1 cellular context compared by ENCODE assay signal in the genomic region with DNA sequence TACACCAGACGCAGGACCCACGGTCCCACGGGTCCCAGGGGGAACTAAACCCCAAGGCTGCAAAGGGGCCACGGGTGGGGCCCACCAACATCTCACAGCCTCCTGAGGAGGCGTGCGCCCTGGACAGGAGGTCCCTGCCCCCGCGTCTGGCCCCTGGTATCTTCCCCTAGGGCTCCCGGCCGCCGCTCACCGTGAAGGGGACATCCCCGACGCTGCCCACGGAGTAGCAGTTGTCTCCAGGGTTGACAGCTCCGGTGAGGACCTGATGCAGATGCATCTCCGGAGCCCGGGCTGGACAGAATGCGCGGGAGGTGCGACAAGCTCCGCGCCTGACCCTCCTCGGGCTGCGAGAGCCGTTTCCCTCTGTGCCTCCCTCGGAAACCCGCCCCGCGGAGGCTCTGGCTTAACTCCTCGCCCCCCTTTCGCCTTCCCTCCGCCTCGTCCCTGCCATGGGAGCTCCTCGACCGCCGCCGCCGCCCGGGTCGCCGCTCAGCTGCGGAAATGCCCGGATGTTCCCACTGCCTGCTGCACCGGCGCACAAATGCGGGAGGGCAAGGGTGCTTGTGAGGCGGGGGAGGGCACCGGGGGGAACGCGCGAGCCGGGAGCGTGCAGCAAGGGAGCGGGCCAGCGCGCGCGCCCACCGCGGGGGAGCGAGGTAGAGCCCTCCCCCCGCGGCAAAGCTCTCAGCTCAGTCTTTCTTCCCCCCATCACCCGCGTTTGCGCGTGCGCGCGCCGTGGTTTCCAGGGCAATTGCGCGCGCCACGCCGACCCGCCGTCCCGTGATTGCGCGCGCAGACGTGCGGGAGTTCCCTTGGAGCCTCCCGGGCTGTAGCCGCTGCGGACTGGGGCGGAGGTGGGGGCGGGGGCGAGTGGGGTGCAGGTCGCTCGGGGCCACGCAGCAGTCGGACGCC.
TF ChIP-seq lines count a peak whose summit lies in the region.

A gene with protein sequence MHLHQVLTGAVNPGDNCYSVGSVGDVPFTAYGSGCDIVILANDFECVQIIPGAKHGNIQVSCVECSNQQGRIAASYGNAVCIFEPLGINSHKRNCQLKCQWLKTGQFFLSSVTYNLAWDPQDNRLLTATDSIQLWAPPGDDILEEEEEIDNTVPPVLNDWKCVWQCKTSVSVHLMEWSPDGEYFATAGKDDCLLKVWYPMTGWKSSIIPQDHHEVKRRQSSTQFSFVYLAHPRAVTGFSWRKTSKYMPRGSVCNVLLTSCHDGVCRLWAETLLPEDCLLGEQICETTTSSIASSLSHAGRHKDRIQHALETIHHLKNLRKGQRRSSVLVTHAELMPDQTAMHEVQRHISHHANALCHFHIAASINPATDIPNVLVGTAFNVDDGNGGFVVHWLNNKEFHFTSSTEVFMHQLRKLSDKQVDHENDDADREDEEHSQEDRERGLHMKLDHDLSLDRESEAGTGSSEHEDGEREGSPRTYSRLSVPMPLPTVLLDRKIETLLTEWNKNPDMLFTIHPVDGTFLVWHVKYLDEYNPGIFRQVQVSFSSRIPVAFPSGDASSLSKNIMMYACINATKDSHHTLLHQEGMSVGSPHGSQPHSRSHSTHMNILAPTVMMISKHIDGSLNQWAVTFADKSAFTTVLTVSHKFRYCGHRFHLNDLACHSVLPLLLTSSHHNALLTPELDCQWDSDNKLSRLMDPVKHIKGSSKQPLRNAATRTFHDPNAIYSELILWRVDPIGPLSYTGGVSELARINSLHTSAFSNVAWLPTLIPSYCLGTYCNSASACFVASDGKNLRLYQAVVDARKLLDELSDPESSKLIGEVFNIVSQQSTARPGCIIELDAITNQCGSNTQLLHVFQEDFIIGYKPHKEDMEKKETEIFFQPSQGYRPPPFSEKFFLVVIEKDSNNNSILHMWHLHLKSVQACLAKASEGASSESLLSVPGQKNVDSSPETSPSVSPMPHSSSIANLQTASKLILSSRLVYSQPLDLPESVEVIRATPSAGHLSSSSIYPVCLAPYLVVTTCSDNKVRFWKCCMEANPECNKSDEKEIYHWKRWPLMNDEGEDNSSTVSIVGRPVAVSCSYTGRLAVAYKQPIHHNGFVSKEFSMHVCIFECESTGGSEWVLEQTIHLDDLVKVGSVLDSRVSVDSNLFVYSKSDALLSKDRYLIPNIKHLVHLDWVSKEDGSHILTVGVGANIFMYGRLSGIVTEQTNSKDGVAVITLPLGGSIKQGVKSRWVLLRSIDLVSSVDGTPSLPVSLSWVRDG (N-terminal part only) (minus strand): TSS at position 503 of the 912 bp plus-strand sequence. CDS start 226 bp downstream, at position 277.

TF ChIP-seq in HEK293, 187 proteins besides CTCF, POLR2A, EP300 and RAD21 (continued from another document and continues in another):
- TF ChIP-seq ZNF777 (tag by site-specific recombination; IDR thresholded peaks at IDR 0.05; ENCODE audit: borderline replicate concordance): peak; percentile 70; the same call in 1 of the 2 replicates
- TF ChIP-seq, protein P1, sequence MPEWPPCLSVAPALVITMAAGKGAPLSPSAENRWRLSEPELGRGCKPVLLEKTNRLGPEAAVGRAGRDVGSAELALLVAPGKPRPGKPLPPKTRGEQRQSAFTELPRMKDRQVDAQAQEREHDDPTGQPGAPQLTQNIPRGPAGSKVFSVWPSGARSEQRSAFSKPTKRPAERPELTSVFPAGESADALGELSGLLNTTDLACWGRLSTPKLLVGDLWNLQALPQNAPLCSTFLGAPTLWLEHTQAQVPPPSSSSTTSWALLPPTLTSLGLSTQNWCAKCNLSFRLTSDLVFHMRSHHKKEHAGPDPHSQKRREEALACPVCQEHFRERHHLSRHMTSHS (tag by site-specific recombination; IDR thresholded peaks at IDR 0.05): no peak
- TF ChIP-seq ZNF510 (tag by site-specific recombination; IDR thresholded peaks at IDR 0.05; ENCODE audit: insufficient replicate concordance): no peak
- TF ChIP-seq, protein P2, sequence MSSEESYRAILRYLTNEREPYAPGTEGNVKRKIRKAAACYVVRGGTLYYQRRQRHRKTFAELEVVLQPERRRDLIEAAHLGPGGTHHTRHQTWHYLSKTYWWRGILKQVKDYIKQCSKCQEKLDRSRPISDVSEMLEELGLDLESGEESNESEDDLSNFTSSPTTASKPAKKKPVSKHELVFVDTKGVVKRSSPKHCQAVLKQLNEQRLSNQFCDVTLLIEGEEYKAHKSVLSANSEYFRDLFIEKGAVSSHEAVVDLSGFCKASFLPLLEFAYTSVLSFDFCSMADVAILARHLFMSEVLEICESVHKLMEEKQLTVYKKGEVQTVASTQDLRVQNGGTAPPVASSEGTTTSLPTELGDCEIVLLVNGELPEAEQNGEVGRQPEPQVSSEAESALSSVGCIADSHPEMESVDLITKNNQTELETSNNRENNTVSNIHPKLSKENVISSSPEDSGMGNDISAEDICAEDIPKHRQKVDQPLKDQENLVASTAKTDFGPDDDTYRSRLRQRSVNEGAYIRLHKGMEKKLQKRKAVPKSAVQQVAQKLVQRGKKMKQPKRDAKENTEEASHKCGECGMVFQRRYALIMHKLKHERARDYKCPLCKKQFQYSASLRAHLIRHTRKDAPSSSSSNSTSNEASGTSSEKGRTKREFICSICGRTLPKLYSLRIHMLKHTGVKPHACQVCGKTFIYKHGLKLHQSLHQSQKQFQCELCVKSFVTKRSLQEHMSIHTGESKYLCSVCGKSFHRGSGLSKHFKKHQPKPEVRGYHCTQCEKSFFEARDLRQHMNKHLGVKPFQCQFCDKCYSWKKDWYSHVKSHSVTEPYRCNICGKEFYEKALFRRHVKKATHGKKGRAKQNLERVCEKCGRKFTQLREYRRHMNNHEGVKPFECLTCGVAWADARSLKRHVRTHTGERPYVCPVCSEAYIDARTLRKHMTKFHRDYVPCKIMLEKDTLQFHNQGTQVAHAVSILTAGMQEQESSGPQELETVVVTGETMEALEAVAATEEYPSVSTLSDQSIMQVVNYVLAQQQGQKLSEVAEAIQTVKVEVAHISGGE (tag by site-specific recombination; conservative IDR thresholded peaks at IDR 0.05; ENCODE audit: low read depth): peak; percentile 81
- no peak for TF ChIP-seq KLF16 (tag by site-specific recombination; IDR thresholded peaks at IDR 0.05)
- 0 out of 2 replicates have a peak, but pooled peaks have one; percentile 16 for TF ChIP-seq ZNF394 (tag by site-specific recombination; IDR thresholded peaks at IDR 0.05; ENCODE audit: borderline replicate concordance)
- TF ChIP-seq, protein P3, sequence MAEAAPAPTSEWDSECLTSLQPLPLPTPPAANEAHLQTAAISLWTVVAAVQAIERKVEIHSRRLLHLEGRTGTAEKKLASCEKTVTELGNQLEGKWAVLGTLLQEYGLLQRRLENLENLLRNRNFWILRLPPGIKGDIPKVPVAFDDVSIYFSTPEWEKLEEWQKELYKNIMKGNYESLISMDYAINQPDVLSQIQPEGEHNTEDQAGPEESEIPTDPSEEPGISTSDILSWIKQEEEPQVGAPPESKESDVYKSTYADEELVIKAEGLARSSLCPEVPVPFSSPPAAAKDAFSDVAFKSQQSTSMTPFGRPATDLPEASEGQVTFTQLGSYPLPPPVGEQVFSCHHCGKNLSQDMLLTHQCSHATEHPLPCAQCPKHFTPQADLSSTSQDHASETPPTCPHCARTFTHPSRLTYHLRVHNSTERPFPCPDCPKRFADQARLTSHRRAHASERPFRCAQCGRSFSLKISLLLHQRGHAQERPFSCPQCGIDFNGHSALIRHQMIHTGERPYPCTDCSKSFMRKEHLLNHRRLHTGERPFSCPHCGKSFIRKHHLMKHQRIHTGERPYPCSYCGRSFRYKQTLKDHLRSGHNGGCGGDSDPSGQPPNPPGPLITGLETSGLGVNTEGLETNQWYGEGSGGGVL (tag by site-specific recombination; IDR thresholded peaks at IDR 0.05): peak; percentile 84
- TF ChIP-seq ZNF146 (tag by site-specific recombination; IDR thresholded peaks at IDR 0.05): no peak
- no peak for TF ChIP-seq TCF7L2 (IDR thresholded peaks at IDR 0.05; ENCODE audit: borderline replicate concordance, low read depth, low read length)
- TF ChIP-seq, protein P4, sequence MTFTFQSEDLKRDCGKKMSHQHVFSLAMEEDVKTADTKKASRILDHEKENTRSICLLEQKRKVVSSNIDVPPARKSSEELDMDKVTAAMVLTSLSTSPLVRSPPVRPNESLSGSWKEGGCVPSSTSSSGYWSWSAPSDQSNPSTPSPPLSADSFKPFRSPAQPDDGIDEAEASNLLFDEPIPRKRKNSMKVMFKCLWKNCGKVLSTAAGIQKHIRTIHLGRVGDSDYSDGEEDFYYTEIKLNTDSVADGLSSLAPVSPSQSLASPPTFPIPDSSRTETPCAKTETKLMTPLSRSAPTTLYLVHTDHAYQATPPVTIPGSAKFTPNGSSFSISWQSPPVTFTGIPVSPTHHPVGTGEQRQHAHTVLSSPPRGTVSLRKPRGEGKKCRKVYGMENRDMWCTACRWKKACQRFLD (tag by site-specific recombination; IDR thresholded peaks at IDR 0.05): no peak
- TF ChIP-seq ZFHX2 (tag by site-specific recombination; conservative IDR thresholded peaks at IDR 0.05): peak; percentile 49
- TF ChIP-seq, protein P5, sequence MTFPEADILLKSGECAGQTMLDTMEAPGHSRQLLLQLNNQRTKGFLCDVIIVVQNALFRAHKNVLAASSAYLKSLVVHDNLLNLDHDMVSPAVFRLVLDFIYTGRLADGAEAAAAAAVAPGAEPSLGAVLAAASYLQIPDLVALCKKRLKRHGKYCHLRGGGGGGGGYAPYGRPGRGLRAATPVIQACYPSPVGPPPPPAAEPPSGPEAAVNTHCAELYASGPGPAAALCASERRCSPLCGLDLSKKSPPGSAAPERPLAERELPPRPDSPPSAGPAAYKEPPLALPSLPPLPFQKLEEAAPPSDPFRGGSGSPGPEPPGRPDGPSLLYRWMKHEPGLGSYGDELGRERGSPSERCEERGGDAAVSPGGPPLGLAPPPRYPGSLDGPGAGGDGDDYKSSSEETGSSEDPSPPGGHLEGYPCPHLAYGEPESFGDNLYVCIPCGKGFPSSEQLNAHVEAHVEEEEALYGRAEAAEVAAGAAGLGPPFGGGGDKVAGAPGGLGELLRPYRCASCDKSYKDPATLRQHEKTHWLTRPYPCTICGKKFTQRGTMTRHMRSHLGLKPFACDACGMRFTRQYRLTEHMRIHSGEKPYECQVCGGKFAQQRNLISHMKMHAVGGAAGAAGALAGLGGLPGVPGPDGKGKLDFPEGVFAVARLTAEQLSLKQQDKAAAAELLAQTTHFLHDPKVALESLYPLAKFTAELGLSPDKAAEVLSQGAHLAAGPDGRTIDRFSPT (tag by site-specific recombination; IDR thresholded peaks at IDR 0.05): peak; percentile 77
- TF ChIP-seq SP2 (tag by site-specific recombination; IDR thresholded peaks at IDR 0.05): peak; percentile 64
- TF ChIP-seq SALL2 (tag by site-specific recombination; IDR thresholded peaks at IDR 0.05; ENCODE audit: borderline replicate concordance): no peak
- TF ChIP-seq ZNF560 (tag by site-specific recombination; IDR thresholded peaks at IDR 0.05; ENCODE audit: borderline replicate concordance): no peak
- TF ChIP-seq, protein P6, sequence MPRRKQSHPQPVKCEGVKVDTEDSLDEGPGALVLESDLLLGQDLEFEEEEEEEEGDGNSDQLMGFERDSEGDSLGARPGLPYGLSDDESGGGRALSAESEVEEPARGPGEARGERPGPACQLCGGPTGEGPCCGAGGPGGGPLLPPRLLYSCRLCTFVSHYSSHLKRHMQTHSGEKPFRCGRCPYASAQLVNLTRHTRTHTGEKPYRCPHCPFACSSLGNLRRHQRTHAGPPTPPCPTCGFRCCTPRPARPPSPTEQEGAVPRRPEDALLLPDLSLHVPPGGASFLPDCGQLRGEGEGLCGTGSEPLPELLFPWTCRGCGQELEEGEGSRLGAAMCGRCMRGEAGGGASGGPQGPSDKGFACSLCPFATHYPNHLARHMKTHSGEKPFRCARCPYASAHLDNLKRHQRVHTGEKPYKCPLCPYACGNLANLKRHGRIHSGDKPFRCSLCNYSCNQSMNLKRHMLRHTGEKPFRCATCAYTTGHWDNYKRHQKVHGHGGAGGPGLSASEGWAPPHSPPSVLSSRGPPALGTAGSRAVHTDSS (tag by site-specific recombination; IDR thresholded peaks at IDR 0.05): no peak
- TF ChIP-seq ZBTB17 (tag by site-specific recombination; IDR thresholded peaks at IDR 0.05): peak; percentile 58; the same call in 1 of the 2 replicates
- TF ChIP-seq EGR2 (tag by site-specific recombination; IDR thresholded peaks at IDR 0.05; ENCODE audit: low read depth): 0 out of 2 replicates have a peak, but pooled peaks have one; percentile 39
- no peak for TF ChIP-seq BCL11B (tag by site-specific recombination; IDR thresholded peaks at IDR 0.05; ENCODE audit: low read depth)
- no peak; the same call in none of the 2 replicates for TF ChIP-seq ZEB2 (tag by site-specific recombination; IDR thresholded peaks at IDR 0.05)
- TF ChIP-seq, protein P7, sequence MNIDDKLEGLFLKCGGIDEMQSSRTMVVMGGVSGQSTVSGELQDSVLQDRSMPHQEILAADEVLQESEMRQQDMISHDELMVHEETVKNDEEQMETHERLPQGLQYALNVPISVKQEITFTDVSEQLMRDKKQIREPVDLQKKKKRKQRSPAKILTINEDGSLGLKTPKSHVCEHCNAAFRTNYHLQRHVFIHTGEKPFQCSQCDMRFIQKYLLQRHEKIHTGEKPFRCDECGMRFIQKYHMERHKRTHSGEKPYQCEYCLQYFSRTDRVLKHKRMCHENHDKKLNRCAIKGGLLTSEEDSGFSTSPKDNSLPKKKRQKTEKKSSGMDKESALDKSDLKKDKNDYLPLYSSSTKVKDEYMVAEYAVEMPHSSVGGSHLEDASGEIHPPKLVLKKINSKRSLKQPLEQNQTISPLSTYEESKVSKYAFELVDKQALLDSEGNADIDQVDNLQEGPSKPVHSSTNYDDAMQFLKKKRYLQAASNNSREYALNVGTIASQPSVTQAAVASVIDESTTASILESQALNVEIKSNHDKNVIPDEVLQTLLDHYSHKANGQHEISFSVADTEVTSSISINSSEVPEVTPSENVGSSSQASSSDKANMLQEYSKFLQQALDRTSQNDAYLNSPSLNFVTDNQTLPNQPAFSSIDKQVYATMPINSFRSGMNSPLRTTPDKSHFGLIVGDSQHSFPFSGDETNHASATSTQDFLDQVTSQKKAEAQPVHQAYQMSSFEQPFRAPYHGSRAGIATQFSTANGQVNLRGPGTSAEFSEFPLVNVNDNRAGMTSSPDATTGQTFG (tag by site-specific recombination; IDR thresholded peaks at IDR 0.05; ENCODE audit: borderline replicate concordance): no peak
- TF ChIP-seq, protein P8, sequence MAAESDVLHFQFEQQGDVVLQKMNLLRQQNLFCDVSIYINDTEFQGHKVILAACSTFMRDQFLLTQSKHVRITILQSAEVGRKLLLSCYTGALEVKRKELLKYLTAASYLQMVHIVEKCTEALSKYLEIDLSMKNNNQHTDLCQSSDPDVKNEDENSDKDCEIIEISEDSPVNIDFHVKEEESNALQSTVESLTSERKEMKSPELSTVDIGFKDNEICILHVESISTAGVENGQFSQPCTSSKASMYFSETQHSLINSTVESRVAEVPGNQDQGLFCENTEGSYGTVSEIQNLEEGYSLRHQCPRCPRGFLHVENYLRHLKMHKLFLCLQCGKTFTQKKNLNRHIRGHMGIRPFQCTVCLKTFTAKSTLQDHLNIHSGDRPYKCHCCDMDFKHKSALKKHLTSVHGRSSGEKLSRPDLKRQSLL (tag by site-specific recombination; IDR thresholded peaks at IDR 0.05): no peak
- peak; percentile 98 for TF ChIP-seq ZFP69B (tag by site-specific recombination; IDR thresholded peaks at IDR 0.05)
- TF ChIP-seq ZXDB (tag by site-specific recombination; IDR thresholded peaks at IDR 0.05): peak; percentile 58
- peak; percentile 52 for TF ChIP-seq ZIC2 (tag by site-specific recombination; IDR thresholded peaks at IDR 0.05)
- no peak for TF ChIP-seq ZNF416 (tag by site-specific recombination; IDR thresholded peaks at IDR 0.05)
